18 cellular contexts compared by ENCODE assay signal in the genomic region with DNA sequence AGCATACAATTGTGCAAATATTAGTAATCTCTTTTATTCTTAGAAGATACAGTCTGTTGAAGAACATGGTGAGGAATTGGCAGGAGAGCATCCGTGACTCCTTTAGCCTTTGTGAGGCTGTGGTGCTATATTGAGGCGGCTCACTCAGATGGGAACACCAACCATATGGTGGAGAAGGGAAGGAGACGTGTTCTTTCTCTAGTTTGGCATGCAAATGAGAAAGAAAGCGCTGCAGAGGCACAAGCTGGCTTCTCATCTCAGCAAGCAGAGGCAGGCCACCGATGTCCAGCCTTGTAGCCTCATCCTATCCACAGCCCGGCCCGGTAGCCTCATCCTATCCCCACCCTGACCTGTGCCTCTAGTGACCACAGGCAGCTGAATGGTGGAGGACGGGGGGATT.
DNase-seq lines count a peak whose midpoint lies in the region; ATAC-seq, FAIRE-seq and TF ChIP-seq lines count a peak whose summit lies in the region.
"Had no signal": no experiment of that assay in that cellular context is flagged by ENCODE, and none has a peak within 500 bp of the region (broad histone marks: within the 10 kb centered on the region; RNA-seq: fewer than 3 reads in every experiment).

No MANE protein-coding gene starts in this region.

- in situ Hi-C loops in G401 (cut with HindIII; ENCODE audit: low sequenced_read_pairs), result no loop called here

- H3K4me3 ChIP-seq in A549, result no peak overlapping the region
- H3K4me3 ChIP-seq in small intestine (ENCODE audit: low read depth in 1 of 2, low read length in 2 of 2), result no peak overlapping the region
- H3K4me3 ChIP-seq in A673 (ENCODE audit: low read depth, low read length, poor library complexity, severe bottlenecking), result no peak overlapping the region
- H3K4me3 ChIP-seq: SJCRH30, upper lobe of left lung had no signal

- H3K27ac ChIP-seq in A549 (peak overlapping the region in 1 of 2 experiments; percentile 53; a peak in 3 of 6 replicates), small intestine (ENCODE audit: low read depth in 1 of 2, low read length in 1 of 2) (peak overlapping the region in 1 of 2 donors; percentile 26), A673 (ENCODE audit: low read depth, low read length, poor library complexity, severe bottlenecking) (no peak overlapping the region)
- H3K27ac ChIP-seq: SJCRH30, upper lobe of left lung had no signal

- TF ChIP-seq RAD21 in A549 (conservative IDR thresholded peaks at IDR 0.05 in 1 of 2, IDR thresholded peaks at IDR 0.05 in 1 of 2), result no peak

- BruUV-seq in A673 (replicated peaks; lab: Mats Ljungman, UMichigan), result no TSS peak

- TF ChIP-seq POLR2A in A549 (IDR thresholded peaks at IDR 0.05; ENCODE audit: low read length), result no peak

- H3K27me3 ChIP-seq in small intestine (ENCODE audit: control insufficient read depth in 2 of 2, insufficient read depth in 2 of 2, low read length in 2 of 2) (no peaks in the 10 kb centered on the region), A673 (replicated peaks; ENCODE audit: insufficient read depth, low read depth, low read length, poor library complexity) (no peaks in the 10 kb centered on the region)
- H3K27me3 ChIP-seq: SJCRH30, upper lobe of left lung had no signal

- H3K4me3 Mint-ChIP-seq in activated T-helper 1 cell treated with anti-CD3 and anti-CD28 coated beads, Interleukin-12 subunit alpha, Interleukin-12 subunit beta, Interleukin-2, Interleukin-4 antibody, amounts not matched to agents 30 ng/mL and 10 ng/mL and 1 ng/mL, durations not matched to agents 14 hours and 24 hours and 36 hours, result peak overlapping the region; percentile 22
- H3K4me3 Mint-ChIP-seq: activated CD4-positive, alpha-beta memory T cell treated with anti-CD3 and anti-CD28 coated beads, Interleukin-2, amount 10 ng/mL, durations not matched to agents 7 days and 5 days; mesothelial cell of epicardium; natural killer cell had no signal

- no peaks in the 10 kb centered on the region for H3K36me3 ChIP-seq in small intestine (ENCODE audit: control insufficient read depth in 2 of 2, insufficient read depth in 2 of 2, low read length in 2 of 2)
- H3K36me3 ChIP-seq in A673 (ENCODE audit: insufficient read depth, low read length, poor library complexity, severe bottlenecking), result no peaks in the 10 kb centered on the region
- H3K36me3 ChIP-seq: SJCRH30, upper lobe of left lung had no signal

- FAIRE-seq in A549 (lab: Jason Lieb, UNC), result no peak
- FAIRE-seq in small intestine (lab: Jason Lieb, UNC), result no peak
- FAIRE-seq: RCC 7860 had no signal

- H3K4me1 Mint-ChIP-seq in activated T-helper 1 cell treated with anti-CD3 and anti-CD28 coated beads, Interleukin-12 subunit alpha, Interleukin-12 subunit beta, Interleukin-2, Interleukin-4 antibody, amounts not matched to agents 30 ng/mL and 10 ng/mL and 1 ng/mL, durations not matched to agents 14 hours and 24 hours and 36 hours (ENCODE audit: low read depth), result peaks cover 65% of the 10 kb centered on the region
- H3K4me1 Mint-ChIP-seq: mesothelial cell of epicardium had no signal

- 93% methylated on average over 8 of the region's 8 CpGs for WGBS in A549 (ENCODE audit: missing lambda C conversion rate)
- 83 to 87% (median 85%) methylated on average over 8 of the region's 8 CpGs for WGBS in small intestine, 3 donors

- POLR2A ChIA-PET in A549 (lab: Yijun Ruan, JAX) (no interaction called here), A673 (lab: Charles Lee; ENCODE audit: low non-redundant PET) (no interaction called here)

- CTCF ChIA-PET in A549 (lab: Yijun Ruan, JAX) (interaction anchor here (1.4 to 1.6 kb wide), 2 partner anchors 18 to 423 kb away, joined by 4 to 5 read pairs; no protein-coding TSS in a partner anchor), A673 (lab: Charles Lee) (no interaction called here)

- TF ChIP-seq CTCF in A549 (IDR thresholded peaks at IDR 0.05), result no peak
- TF ChIP-seq CTCF in A673 (conservative IDR thresholded peaks at IDR 0.05; ENCODE audit: low read depth, low read length), result no peak

- TF ChIP-seq EP300 in A549 (IDR thresholded peaks at IDR 0.05), result no peak

- ATAC-seq in A549, result no peak; a peak in 1 of 6 replicates
- no peak for ATAC-seq in HG03460 (IDR thresholded peaks at IDR 0.05; ENCODE audit: unreplicated experiment)
- ATAC-seq in GM21529 (IDR thresholded peaks at IDR 0.05; ENCODE audit: unreplicated experiment), result no peak
- ATAC-seq: activated CD4-positive, CD25-positive, alpha-beta regulatory T cell treated with anti-CD3 and anti-CD28 coated beads, Interleukin-2, amount 50 U/mL, for 24 hours; natural killer cell had no signal

- H3K4me1 ChIP-seq in A549 (peaks cover 44% of the 10 kb centered on the region), small intestine (ENCODE audit: control insufficient read depth in 2 of 2, insufficient read depth in 1 of 2, low read depth in 1 of 2, low read length in 1 of 2) (peaks cover 0 to 3% of the 10 kb centered on the region in 2 donors), A673 (ENCODE audit: insufficient read depth, low read length, poor library complexity, severe bottlenecking) (peaks cover 12% of the 10 kb centered on the region)
- H3K4me1 ChIP-seq: SJCRH30, upper lobe of left lung had no signal

- H3K27me3 Mint-ChIP-seq in activated T-helper 1 cell treated with anti-CD3 and anti-CD28 coated beads, Interleukin-12 subunit alpha, Interleukin-12 subunit beta, Interleukin-2, Interleukin-4 antibody, amounts not matched to agents 30 ng/mL and 10 ng/mL and 1 ng/mL, durations not matched to agents 14 hours and 24 hours and 36 hours (ENCODE audit: insufficient read depth), result peaks cover 2% of the 10 kb centered on the region
- H3K27me3 Mint-ChIP-seq: activated CD4-positive, alpha-beta memory T cell treated with anti-CD3 and anti-CD28 coated beads, Interleukin-2, amount 10 ng/mL, durations not matched to agents 7 days and 5 days had no signal

- peak overlapping the region; percentile 64 for H3K27ac Mint-ChIP-seq in activated T-helper 1 cell treated with anti-CD3 and anti-CD28 coated beads, Interleukin-12 subunit alpha, Interleukin-12 subunit beta, Interleukin-2, Interleukin-4 antibody, amounts not matched to agents 30 ng/mL and 10 ng/mL and 1 ng/mL, durations not matched to agents 14 hours and 24 hours and 36 hours
- H3K27ac Mint-ChIP-seq: activated CD4-positive, alpha-beta memory T cell treated with anti-CD3 and anti-CD28 coated beads, Interleukin-2, amount 10 ng/mL, durations not matched to agents 7 days and 5 days; mesothelial cell of epicardium; natural killer cell had no signal

- H3K9me3 ChIP-seq in A549 (no peaks in the 10 kb centered on the region), small intestine (ENCODE audit: control insufficient read depth, low read depth) (no peaks in the 10 kb centered on the region), A673 (ENCODE audit: low read depth, low read length, poor library complexity, severe bottlenecking) (no peaks in the 10 kb centered on the region)
- H3K9me3 ChIP-seq: SJCRH30, upper lobe of left lung had no signal

- no peaks in the 10 kb centered on the region for H3K9me3 Mint-ChIP-seq in activated T-helper 1 cell treated with anti-CD3 and anti-CD28 coated beads, Interleukin-12 subunit alpha, Interleukin-12 subunit beta, Interleukin-2, Interleukin-4 antibody, amounts not matched to agents 30 ng/mL and 10 ng/mL and 1 ng/mL, durations not matched to agents 14 hours and 24 hours and 36 hours
- H3K9me3 Mint-ChIP-seq: activated CD4-positive, alpha-beta memory T cell treated with anti-CD3 and anti-CD28 coated beads, Interleukin-2, amount 10 ng/mL, durations not matched to agents 7 days and 5 days; mesothelial cell of epicardium; natural killer cell had no signal

- H3K36me3 Mint-ChIP-seq in activated T-helper 1 cell treated with anti-CD3 and anti-CD28 coated beads, Interleukin-12 subunit alpha, Interleukin-12 subunit beta, Interleukin-2, Interleukin-4 antibody, amounts not matched to agents 30 ng/mL and 10 ng/mL and 1 ng/mL, durations not matched to agents 14 hours and 24 hours and 36 hours (ENCODE audit: low read depth), result peaks cover 4% of the 10 kb centered on the region
- H3K36me3 Mint-ChIP-seq: mesothelial cell of epicardium, natural killer cell had no signal

- DNase-seq in A549 (ENCODE audit: low read depth in 1 of 2, low spot score in 1 of 2), result no peak
- peak; percentile 74 for DNase-seq in G401 (ENCODE audit: low spot score)
- no peak for DNase-seq in activated T-helper 1 cell treated with anti-CD3 and anti-CD28 coated beads, Interleukin-12 subunit alpha, Interleukin-12 subunit beta, Interleukin-2, Interleukin-4 antibody, amounts not matched to agents 30 ng/mL and 10 ng/mL and 1 ng/mL, durations not matched to agents 14 hours and 24 hours and 36 hours (ENCODE audit: low spot score)
- peak; percentile 14 for DNase-seq in middle frontal gyrus (ENCODE audit: extremely low spot score, low spot score)
- no peak for DNase-seq in small intestine
- DNase-seq in A673 (ENCODE audit: low spot score), result no peak
- DNase-seq: activated effector memory CD4-positive, alpha-beta T cell treated with Interleukin-2 at 50 U/mL for 16 hours; islet precursor cell; Karpas-422; natural killer cell; upper lobe of left lung had no signal

- peak overlapping the region; percentile 39 for H3K4me2 ChIP-seq in A549

- intact Hi-C loops in activated T-helper 1 cell treated with anti-CD3 and anti-CD28 coated beads, Interleukin-12 subunit alpha, Interleukin-12 subunit beta, Interleukin-2, Interleukin-4 antibody, amounts not matched to agents 30 ng/mL and 10 ng/mL and 1 ng/mL, durations not matched to agents 14 hours and 24 hours and 36 hours (cut with micrococcal nuclease), result loop anchor here (1.0 kb wide), 1 partner anchor 8 kb away; no protein-coding TSS in a partner anchor
- intact Hi-C loops in A673 (cut with micrococcal nuclease; ENCODE audit: unreplicated experiment), result no loop called here

TF ChIP-seq in A549, 52 proteins besides CTCF, POLR2A, EP300 and RAD21:
- TF ChIP-seq NR3C1 (IDR thresholded peaks at IDR 0.05), result no peak
- no peak for TF ChIP-seq FOSL2 (IDR thresholded peaks at IDR 0.05)
- no peak for TF ChIP-seq FOSL2 (CRISPR knock-in tag; IDR thresholded peaks at IDR 0.05)
- no peak for TF ChIP-seq NPAS2 (CRISPR knock-in tag; IDR thresholded peaks at IDR 0.05; ENCODE audit: borderline replicate concordance)
- TF ChIP-seq TP53 (CRISPR knock-in tag; IDR thresholded peaks at IDR 0.05), result no peak
- no peak for TF ChIP-seq HOXB5 (CRISPR knock-in tag; IDR thresholded peaks at IDR 0.05)
- TF ChIP-seq CHD2 (IDR thresholded peaks at IDR 0.05; ENCODE audit: low read length, partially characterized antibody), result no peak
- TF ChIP-seq, protein P1, sequence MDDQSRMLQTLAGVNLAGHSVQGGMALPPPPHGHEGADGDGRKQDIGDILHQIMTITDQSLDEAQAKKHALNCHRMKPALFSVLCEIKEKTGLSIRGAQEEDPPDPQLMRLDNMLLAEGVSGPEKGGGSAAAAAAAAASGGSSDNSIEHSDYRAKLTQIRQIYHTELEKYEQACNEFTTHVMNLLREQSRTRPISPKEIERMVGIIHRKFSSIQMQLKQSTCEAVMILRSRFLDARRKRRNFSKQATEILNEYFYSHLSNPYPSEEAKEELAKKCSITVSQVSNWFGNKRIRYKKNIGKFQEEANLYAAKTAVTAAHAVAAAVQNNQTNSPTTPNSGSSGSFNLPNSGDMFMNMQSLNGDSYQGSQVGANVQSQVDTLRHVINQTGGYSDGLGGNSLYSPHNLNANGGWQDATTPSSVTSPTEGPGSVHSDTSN (IDR thresholded peaks at IDR 0.05), result no peak
- TF ChIP-seq NFE2L2 (conservative IDR thresholded peaks at IDR 0.05; ENCODE audit: low read length), result no peak

Comparison
In these comparisons a context has a peak if more than half of its experiments do, and no peak if none do; other contexts are left out.
1. DNase-seq: peak in G401 (single experiment) and middle frontal gyrus (single experiment); none in A549 (0 of 2), activated T-helper 1 cell treated with anti-CD3 and anti-CD28 coated beads, Interleukin-12 subunit alpha, Interleukin-12 subunit beta, Interleukin-2, Interleukin-4 antibody, amounts not matched to agents 30 ng/mL and 10 ng/mL and 1 ng/mL, durations not matched to agents 14 hours and 24 hours and 36 hours (single experiment), small intestine (single experiment) and A673 (single experiment).